1 cellular context compared by ENCODE assay signal in genomic region chr6:13339863-13340635, GRCh38.
TF ChIP-seq lines count a peak whose summit lies in the region.

No MANE protein-coding gene starts in this region.

TF ChIP-seq in K562, 482 proteins besides CTCF, POLR2A, EP300 and RAD21 (continued from another document):
- TF ChIP-seq ZNF280B (CRISPR knock-in tag; IDR thresholded peaks at IDR 0.05), result no peak
- no peak for TF ChIP-seq PPARD (CRISPR knock-in tag; IDR thresholded peaks at IDR 0.05)
- no peak for TF ChIP-seq ZHX1 (conservative IDR thresholded peaks at IDR 0.05; ENCODE audit: low read length)
- no peak for TF ChIP-seq MEF2D (tag; conservative IDR thresholded peaks at IDR 0.05; ENCODE audit: low read depth)
- no peak for TF ChIP-seq GABPB2 (CRISPR knock-in tag; conservative IDR thresholded peaks at IDR 0.05)
- TF ChIP-seq TRIM28 (IDR thresholded peaks at IDR 0.05), result no peak
- no peak for TF ChIP-seq TEAD4 (IDR thresholded peaks at IDR 0.05; ENCODE audit: low read length)
- TF ChIP-seq TEAD4 (CRISPR knock-in tag; IDR thresholded peaks at IDR 0.05; ENCODE audit: borderline replicate concordance), result no peak
